In the genomic region with DNA sequence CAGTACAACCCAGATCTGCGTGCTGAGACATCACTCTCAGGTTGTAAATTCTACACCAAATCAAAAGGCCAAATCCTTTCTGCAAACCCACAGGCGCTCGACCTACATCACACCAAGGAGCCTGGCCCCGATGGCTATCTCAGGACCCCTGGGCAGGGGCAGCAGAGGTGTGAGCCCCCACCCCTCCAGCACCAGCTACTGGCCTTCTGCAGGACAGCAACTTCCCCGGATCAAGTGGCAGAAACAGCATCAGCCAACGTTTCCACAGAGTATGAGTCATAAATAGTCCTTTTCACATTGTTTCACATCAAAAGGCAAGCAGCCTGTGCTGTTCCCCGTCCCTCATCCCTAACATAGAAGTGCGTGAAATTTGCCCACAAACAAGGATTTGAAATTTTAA, we compare ENCODE assay signal across 20 cellular contexts.
DNase-seq lines count a peak whose midpoint lies in the region; ATAC-seq and TF ChIP-seq lines count a peak whose summit lies in the region.
"Had no signal": no experiment of that assay in that cellular context is flagged by ENCODE, and none has a peak within 500 bp of the region (broad histone marks: within the 10 kb centered on the region; RNA-seq: fewer than 3 reads in every experiment).

No MANE protein-coding gene starts in this region.

- H3K27ac Mint-ChIP-seq in WTC11 (no peak overlapping the region), glutamatergic neuron (ENCODE audit: unreplicated experiment) (peak overlapping the region; percentile 84)
- H3K27ac Mint-ChIP-seq: activated naive CD4-positive, alpha-beta T cell treated with anti-CD3 and anti-CD28 coated beads, Interleukin-2, amount 50 U/mL, for 72 hours; activated T-cell treated with anti-CD3 and anti-CD28 coated beads, Interleukin-2, amount 50 U/mL, for 24 hours; B cell; mesothelial cell of epicardium had no signal

- peak; percentile 65 for DNase-seq in Daoy (ENCODE audit: low read depth)
- no peak for DNase-seq in WTC11 (ENCODE audit: low spot score)
- DNase-seq in glutamatergic neuron = no peak
- no peak for DNase-seq in retinal pigment epithelial cell (ENCODE audit: low read depth)
- DNase-seq in omental fat pad (ENCODE audit: low spot score) = no peak
- no peak for DNase-seq in SIG-M5 (lab: John Stamatoyannopoulos, UW)
- no peak for DNase-seq in NCI-H187 treated with DMSO at 0.1 percent for 48 hours (lab: John Stamatoyannopoulos, UW)
- no peak for DNase-seq in GM19240 (ENCODE audit: insufficient read length, low spot score)
- DNase-seq: activated CD4-positive, alpha-beta T cell treated with anti-CD3 and anti-CD28 coated beads, Interleukin-2, amount 50 U/mL, for 4 hours; activated T-cell treated with anti-CD3 and anti-CD28 coated beads, Interleukin-2, amount 50 U/mL, for 24 hours; Calu3; esophagus squamous epithelium; Kasumi-1; kidney; right lobe of liver; stomach; SW 1271 had no signal

- no peak for ATAC-seq in WTC11
- ATAC-seq in omental fat pad (ENCODE audit: low FRiP score) = no peak
- ATAC-seq: activated naive CD4-positive, alpha-beta T cell treated with anti-CD3 and anti-CD28 coated beads, Interleukin-2, amount 50 U/mL, for 72 hours; right lobe of liver had no signal

- H3K36me3 Mint-ChIP-seq in WTC11 = no peaks in the 10 kb centered on the region
- H3K36me3 Mint-ChIP-seq in glutamatergic neuron (ENCODE audit: unreplicated experiment) = peaks cover 7% of the 10 kb centered on the region
- H3K36me3 Mint-ChIP-seq: activated naive CD4-positive, alpha-beta T cell treated with anti-CD3 and anti-CD28 coated beads, Interleukin-2, amount 50 U/mL, for 72 hours; mesothelial cell of epicardium had no signal

- TF ChIP-seq CTCF in WTC11 (IDR thresholded peaks at IDR 0.05) (no peak), glutamatergic neuron (IDR thresholded peaks at IDR 0.05; ENCODE audit: partially characterized antibody, unreplicated experiment) (no peak), retinal pigment epithelial cell (conservative IDR thresholded peaks at IDR 0.05; ENCODE audit: low read depth, low read length) (peak; percentile 30), omental fat pad (IDR thresholded peaks at IDR 0.05) (no peak)

- H3K9me3 Mint-ChIP-seq in WTC11 = 0 out of 2 replicates have a peak, but pooled peaks cover 3% of the 10 kb centered on the region
- H3K9me3 Mint-ChIP-seq in glutamatergic neuron (ENCODE audit: unreplicated experiment) = peaks cover 3% of the 10 kb centered on the region
- H3K9me3 Mint-ChIP-seq: activated naive CD4-positive, alpha-beta T cell treated with anti-CD3 and anti-CD28 coated beads, Interleukin-2, amount 50 U/mL, for 72 hours; activated T-cell treated with anti-CD3 and anti-CD28 coated beads, Interleukin-2, amount 50 U/mL, for 24 hours; mesothelial cell of epicardium had no signal

- H3K4me1 Mint-ChIP-seq in WTC11 (peaks cover 33% of the 10 kb centered on the region), glutamatergic neuron (ENCODE audit: low read depth, unreplicated experiment) (peaks cover 32% of the 10 kb centered on the region)
- H3K4me1 Mint-ChIP-seq: B cell, mesothelial cell of epicardium had no signal

- no peak overlapping the region for H3K4me3 Mint-ChIP-seq in WTC11
- no peak overlapping the region for H3K4me3 Mint-ChIP-seq in glutamatergic neuron (ENCODE audit: unreplicated experiment)
- H3K4me3 Mint-ChIP-seq: activated T-cell treated with anti-CD3 and anti-CD28 coated beads, Interleukin-2, amount 50 U/mL, for 24 hours; B cell; mesothelial cell of epicardium had no signal

- POLR2A ChIA-PET in WTC11 (lab: Charles Lee) = interaction anchor here (0.6 kb wide), 1 partner anchor 210 kb away, joined by 3 read pairs; no protein-coding TSS in a partner anchor

- H3K4me3 ChIP-seq in retinal pigment epithelial cell (ENCODE audit: low read length) = no peak overlapping the region
- H3K4me3 ChIP-seq: esophagus squamous epithelium, right lobe of liver, stomach had no signal

- CTCF ChIA-PET in WTC11 (lab: Charles Lee) = interaction anchor here (1.0 to 1.5 kb wide), 2 partner anchors 18 to 211 kb away, joined by 3 read pairs; no protein-coding TSS in a partner anchor

- H3K27me3 Mint-ChIP-seq in WTC11 (ENCODE audit: low read depth) (no peaks in the 10 kb centered on the region), glutamatergic neuron (ENCODE audit: unreplicated experiment) (peaks cover 8% of the 10 kb centered on the region)

TF ChIP-seq in WTC11, 78 proteins besides CTCF, POLR2A, EP300 and RAD21:
- TF ChIP-seq, protein P1, sequence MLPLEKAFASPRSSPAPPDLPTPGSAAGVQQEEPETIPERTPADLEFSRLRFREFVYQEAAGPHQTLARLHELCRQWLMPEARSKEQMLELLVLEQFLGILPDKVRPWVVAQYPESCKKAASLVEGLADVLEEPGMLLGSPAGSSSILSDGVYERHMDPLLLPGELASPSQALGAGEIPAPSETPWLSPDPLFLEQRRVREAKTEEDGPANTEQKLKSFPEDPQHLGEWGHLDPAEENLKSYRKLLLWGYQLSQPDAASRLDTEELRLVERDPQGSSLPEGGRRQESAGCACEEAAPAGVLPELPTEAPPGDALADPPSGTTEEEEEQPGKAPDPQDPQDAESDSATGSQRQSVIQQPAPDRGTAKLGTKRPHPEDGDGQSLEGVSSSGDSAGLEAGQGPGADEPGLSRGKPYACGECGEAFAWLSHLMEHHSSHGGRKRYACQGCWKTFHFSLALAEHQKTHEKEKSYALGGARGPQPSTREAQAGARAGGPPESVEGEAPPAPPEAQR (CRISPR knock-in tag; IDR thresholded peaks at IDR 0.05) = no peak
- no peak for TF ChIP-seq ZNF671 (CRISPR knock-in tag; IDR thresholded peaks at IDR 0.05)
- no peak for TF ChIP-seq ZNF396 (CRISPR knock-in tag; IDR thresholded peaks at IDR 0.05; ENCODE audit: borderline replicate concordance)
- TF ChIP-seq FOXP1 (CRISPR knock-in tag; IDR thresholded peaks at IDR 0.05; ENCODE audit: borderline replicate concordance) = no peak
- TF ChIP-seq ZNF423 (CRISPR knock-in tag; IDR thresholded peaks at IDR 0.05) = peak; percentile 18; the same call in 1 of the 2 replicates
- TF ChIP-seq ZNF416 (CRISPR knock-in tag; IDR thresholded peaks at IDR 0.05) = no peak
- no peak for TF ChIP-seq ZNF317 (CRISPR knock-in tag; IDR thresholded peaks at IDR 0.05; ENCODE audit: borderline replicate concordance, low read depth)
- TF ChIP-seq CBFB (CRISPR knock-in tag; IDR thresholded peaks at IDR 0.05; ENCODE audit: low read depth) = no peak
TF ChIP-seq in WTC11: peak in this region for 1.
